Comparison of ENCODE assay signal across 8 cellular contexts in the genomic region with DNA sequence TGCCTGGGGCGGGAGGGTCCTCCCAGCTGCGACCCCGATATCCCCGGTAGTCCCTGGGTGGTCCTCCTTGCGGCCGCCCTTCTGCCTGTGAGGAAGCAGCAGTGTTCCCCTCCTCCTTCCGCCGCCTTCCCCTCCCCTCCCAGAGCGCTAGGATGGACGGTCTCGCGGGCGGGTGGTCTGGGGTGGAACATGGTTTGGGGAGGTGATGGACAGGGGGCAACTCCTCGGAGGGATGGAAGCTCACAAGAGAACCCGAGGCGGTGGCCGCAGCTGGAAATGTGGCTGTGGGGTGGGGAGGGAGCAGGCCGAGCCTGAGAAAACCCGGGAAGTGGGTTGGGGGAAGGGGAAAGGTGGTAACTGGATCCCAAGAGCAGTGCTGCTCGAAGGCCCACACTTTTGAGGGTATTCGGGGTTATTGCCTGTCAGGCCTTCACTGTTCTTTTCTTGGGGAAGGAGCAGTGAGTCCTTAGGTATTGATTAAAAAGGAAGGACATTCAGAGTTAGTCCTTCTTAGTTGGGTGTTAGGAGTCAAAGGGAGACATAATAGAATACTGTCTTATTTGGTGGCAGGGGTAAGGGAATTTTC. TPM values are rescaled to one million over a fixed set of nuclear protein-coding genes. Genes with fewer than 3 reads are reported as not detected.
DNase-seq lines count a peak whose midpoint lies in the region; ATAC-seq, FAIRE-seq and TF ChIP-seq lines count a peak whose summit lies in the region.

No MANE protein-coding gene starts in this region.

- peaks cover 25% of the 10 kb centered on the region for H3K4me1 ChIP-seq in HepG2 (ENCODE audit: insufficient read depth, low read length)

- H3K9me3 ChIP-seq in HepG2 (ENCODE audit: low read length), result no peaks in the 10 kb centered on the region

- no peaks in the 10 kb centered on the region for H3K9me3 Mint-ChIP-seq in CD14-positive monocyte

- H4K20me1 ChIP-seq in HepG2 (ENCODE audit: insufficient read depth, low read length), result peaks cover 44% of the 10 kb centered on the region

- peaks cover 7 to 15% of the 10 kb centered on the region in 2 donors for H3K36me3 Mint-ChIP-seq in CD14-positive monocyte

- CTCF ChIA-PET in HepG2 (lab: Yijun Ruan, JAX; ENCODE audit: low intra/inter-chr PET ratio, low total read pairs), result no interaction called here

- BruUV-seq in HepG2 (replicated peaks; lab: Mats Ljungman, UMichigan), result TSS peak; percentile 58

- DNase-seq in CD14-positive monocyte (ENCODE audit: low spot score) (peak; percentile 50), HK-2 (ENCODE audit: unreplicated experiment) (peak; percentile 56), SW480 (ENCODE audit: low spot score) (peak; percentile 20), HepG2 (ENCODE audit: low spot score) (peak; percentile 25), NCI-H774 (lab: John Stamatoyannopoulos, UW) (no peak)
- DNase-seq in stimulated activated CD4-positive, alpha-beta T cell treated with anti-CD3 and anti-CD28 coated beads, Interleukin-4, amount 100 ng/mL, for 48 hours (ENCODE audit: low read depth in 2 of 2), result peak; percentile 14 to 38

- H3K4me1 Mint-ChIP-seq in CD14-positive monocyte, result peaks cover 30% of the 10 kb centered on the region

- FAIRE-seq in HepG2 (lab: Jason Lieb, UNC), result no peak

- ATAC-seq in GM19397 (IDR thresholded peaks at IDR 0.05; ENCODE audit: unreplicated experiment) (peak; percentile 30), HepG2 (peak; percentile 33)

- TF ChIP-seq CTCF in CD14-positive monocyte (IDR thresholded peaks at IDR 0.05), result no peak
- no peak for TF ChIP-seq CTCF in HepG2 (CRISPR knock-in tag; IDR thresholded peaks at IDR 0.05)

- peaks cover 2 to 5% of the 10 kb centered on the region in 2 experiments; a peak in 2 of 5 replicates for H3K36me3 ChIP-seq in HepG2 (replicated peaks in 1 of 2; ENCODE audit: control insufficient read depth in 1 of 2, insufficient read depth in 2 of 2, low read length in 2 of 2)

- no peak; a peak in 2 of 4 replicates for TF ChIP-seq POLR2A in HepG2 (IDR thresholded peaks at IDR 0.05; ENCODE audit: insufficient read depth in 1 of 2, low read depth in 2 of 2, low read length in 2 of 2)

- POLR2A ChIA-PET in HepG2 (lab: Yijun Ruan, JAX), result interaction anchor here (0.7 to 3.5 kb wide), 17 partner anchors 8 to 292 kb away, joined by 3 to 39 read pairs (median 3); a partner anchor contains a TSS

- TF ChIP-seq RAD21 in HepG2 (CRISPR knock-in tag; IDR thresholded peaks at IDR 0.05), result no peak

- peak overlapping the region; percentile 91 to 98 (median 96) for H3K27ac Mint-ChIP-seq in CD14-positive monocyte

- H2AFZ ChIP-seq in HepG2 (ENCODE audit: low read length), result no peak overlapping the region

- in situ Hi-C loops in HepG2 (cut with HindIII; ENCODE audit: extremely low pct_ligation_motif_present, low pct_unique_long_range_greater_than_20kb), result loop anchor here (10.0 kb wide), 1 partner anchor 276 kb away; a partner anchor contains a TSS

- intact Hi-C loops in CD14-positive monocyte (cut with micrococcal nuclease), result loop anchor here (5.0 to 10.0 kb wide), 4 partner anchors 61 to 356 kb away; a partner anchor contains a TSS
- intact Hi-C loops in HepG2 (cut with micrococcal nuclease; ENCODE audit: unreplicated experiment), result loop anchor here (1.0 to 5.0 kb wide), 3 partner anchors 11 to 821 kb away; a partner anchor contains a TSS

- H3K27me3 Mint-ChIP-seq in CD14-positive monocyte (ENCODE audit: low read depth in 3 of 3), result no peaks in the 10 kb centered on the region

- TF ChIP-seq EP300 in HepG2 (IDR thresholded peaks at IDR 0.05; ENCODE audit: low read depth in 2 of 2, low read length in 2 of 2) (no peak), HepG2 (CRISPR knock-in tag; IDR thresholded peaks at IDR 0.05; ENCODE audit: borderline replicate concordance) (no peak)

- H3K9ac ChIP-seq in HepG2 (ENCODE audit: insufficient read depth, low read depth, low read length), result peak overlapping the region; percentile 96

- H3K4me2 ChIP-seq in HepG2 (ENCODE audit: low read depth, low read length), result peak overlapping the region; percentile 90

- H3K79me2 ChIP-seq in HepG2 (ENCODE audit: insufficient read depth, low read length), result peaks cover 55% of the 10 kb centered on the region

- peak overlapping the region; percentile 74 to 95 (median 79) for H3K4me3 ChIP-seq in HepG2 (replicated peaks in 1 of 3; ENCODE audit: insufficient read depth in 1 of 3, low read depth in 2 of 3, low read length in 3 of 3)

- H3K4me3 Mint-ChIP-seq in CD14-positive monocyte, result peak overlapping the region; percentile 96 to 99

- 0% methylated on average over 9 of the region's 21 CpGs for WGBS in HepG2 (ENCODE audit: low lambda C conversion rate)

- H3K27ac ChIP-seq in cingulate gyrus (ENCODE audit: low read depth, low read length), result peak overlapping the region; percentile 85
- H3K27ac ChIP-seq in HepG2 (ENCODE audit: extremely low read length, insufficient read depth, low read length), result peak overlapping the region; percentile 96

- no peaks in the 10 kb centered on the region; a peak in 1 of 5 replicates for H3K27me3 ChIP-seq in HepG2 (ENCODE audit: control insufficient read depth in 1 of 2, insufficient read depth in 2 of 2, low read length in 2 of 2)

TF ChIP-seq in HepG2, 621 proteins besides CTCF, POLR2A, EP300 and RAD21 (continues in another document):
- TF ChIP-seq SALL2 (CRISPR knock-in tag; IDR thresholded peaks at IDR 0.05), result no peak
- no peak for TF ChIP-seq MEIS2 (CRISPR knock-in tag; IDR thresholded peaks at IDR 0.05)
- TF ChIP-seq NCOA5 (CRISPR knock-in tag; IDR thresholded peaks at IDR 0.05), result no peak
- TF ChIP-seq SP140L (CRISPR knock-in tag; IDR thresholded peaks at IDR 0.05; ENCODE audit: borderline replicate concordance), result no peak
- no peak for TF ChIP-seq ZNF510 (CRISPR knock-in tag; IDR thresholded peaks at IDR 0.05; ENCODE audit: low read depth)
- no peak for TF ChIP-seq ZBTB21 (CRISPR knock-in tag; IDR thresholded peaks at IDR 0.05)
- no peak for TF ChIP-seq ZNF556 (CRISPR knock-in tag; IDR thresholded peaks at IDR 0.05; ENCODE audit: borderline replicate concordance)

RNA-seq across cellular contexts. Expression of a gene that starts 0.6 kb away (rescaled TPM):
- 10 to 100 TPM; 50.0 to 66.8 TPM for polyA plus RNA-seq in CD14-positive monocyte
- 36.2 and 72.9 TPM in 2 replicates for total RNA-seq in HepG2 (2016; rRNA removed; fragmentation: Illumina TruSeq; extraction: Trizol)
- 15.9 and 16.7 TPM in 2 replicates for total RNA-seq in HepG2 (2016; cell fraction: cytosol; rRNA removed; fragmentation: Illumina TruSeq; extraction: Trizol; ENCODE audit: low read depth)
- 37.2 and 67.7 TPM in 2 replicates for total RNA-seq in HepG2 (2016; cell fraction: insoluble cytoplasmic fraction; rRNA removed; fragmentation: Illumina TruSeq; extraction: Trizol)
- total RNA-seq in HepG2 (2016; cell fraction: membrane; rRNA removed; fragmentation: Illumina TruSeq; extraction: Trizol), result 41.2 and 44.3 TPM in 2 replicates
- 23.8 and 34.5 TPM in 2 replicates for total RNA-seq in HepG2 (2016; cell fraction: nucleus; rRNA removed; fragmentation: Illumina TruSeq; extraction: Trizol)
- 58.7 and 81.0 TPM in 2 replicates for polyA plus RNA-seq in HepG2 (2011; rRNA removed)
- 36.8 and 43.7 TPM in 2 replicates for polyA plus RNA-seq in HepG2 (2011; cell fraction: cytosol; rRNA removed)
- 9.1 and 13.3 TPM in 2 replicates for polyA plus RNA-seq in HepG2 (2011; cell fraction: nucleus; rRNA removed)
- polyA plus RNA-seq in HepG2 (2012), result 71.5 and 102 TPM in 2 replicates
- 47.8 and 57.7 TPM in 2 replicates for polyA plus RNA-seq in HepG2 (2016; cell fraction: cytosol; fragmentation: Illumina TruSeq; extraction: Trizol; ENCODE audit: low read depth)
- polyA plus RNA-seq in HepG2 (2016; cell fraction: insoluble cytoplasmic fraction; fragmentation: Illumina TruSeq; extraction: Trizol; ENCODE audit: low read depth), result 134 and 143 TPM in 2 replicates
- polyA plus RNA-seq in HepG2 (2016; cell fraction: membrane; fragmentation: Illumina TruSeq; extraction: Trizol; ENCODE audit: low read depth), result 73.6 and 85.5 TPM in 2 replicates
- 70.9 and 90.4 TPM in 2 replicates for polyA plus RNA-seq in HepG2 (2016; cell fraction: nucleus; fragmentation: Illumina TruSeq; extraction: Trizol; ENCODE audit: insufficient read depth, low read depth)
- polyA minus RNA-seq in HepG2 (2011; rRNA and poly(A)+ RNA removed; ENCODE audit: low replicate concordance), result 16.0 and 22.7 TPM in 2 replicates
- 21.4 and 25.3 TPM in 2 replicates for polyA minus RNA-seq in HepG2 (2011; cell fraction: cytosol; rRNA and poly(A)+ RNA removed)
- polyA minus RNA-seq in HepG2 (2011; cell fraction: nucleus; rRNA and poly(A)+ RNA removed), result 15.2 and 17.0 TPM in 2 replicates

RNA-seq across cellular contexts. Expression of a gene that starts 59.9 kb away (rescaled TPM):
- 100 to 1,000 TPM; 140 to 152 TPM for polyA plus RNA-seq in CD14-positive monocyte
- 16.3 and 26.2 TPM in 2 replicates for total RNA-seq in HepG2 (2016; rRNA removed; fragmentation: Illumina TruSeq; extraction: Trizol)
- 2.3 and 3.0 TPM in 2 replicates for total RNA-seq in HepG2 (2016; cell fraction: cytosol; rRNA removed; fragmentation: Illumina TruSeq; extraction: Trizol; ENCODE audit: low read depth)
- total RNA-seq in HepG2 (2016; cell fraction: insoluble cytoplasmic fraction; rRNA removed; fragmentation: Illumina TruSeq; extraction: Trizol), result 16.9 and 24.5 TPM in 2 replicates
- 7.0 and 8.1 TPM in 2 replicates for total RNA-seq in HepG2 (2016; cell fraction: membrane; rRNA removed; fragmentation: Illumina TruSeq; extraction: Trizol)
- total RNA-seq in HepG2 (2016; cell fraction: nucleus; rRNA removed; fragmentation: Illumina TruSeq; extraction: Trizol), result 4.2 and 6.0 TPM in 2 replicates
- polyA plus RNA-seq in HepG2 (2011; rRNA removed), result 20.1 and 28.1 TPM in 2 replicates
- 12.9 and 16.5 TPM in 2 replicates for polyA plus RNA-seq in HepG2 (2011; cell fraction: cytosol; rRNA removed)
- polyA plus RNA-seq in HepG2 (2011; cell fraction: nucleus; rRNA removed), result 3.0 and 7.6 TPM in 2 replicates
- 16.0 and 17.5 TPM in 2 replicates for polyA plus RNA-seq in HepG2 (2012)
- polyA plus RNA-seq in HepG2 (2016; cell fraction: cytosol; fragmentation: Illumina TruSeq; extraction: Trizol; ENCODE audit: low read depth), result 3.3 and 4.9 TPM in 2 replicates
- polyA plus RNA-seq in HepG2 (2016; cell fraction: insoluble cytoplasmic fraction; fragmentation: Illumina TruSeq; extraction: Trizol; ENCODE audit: low read depth), result 22.5 and 24.5 TPM in 2 replicates
- polyA plus RNA-seq in HepG2 (2016; cell fraction: membrane; fragmentation: Illumina TruSeq; extraction: Trizol; ENCODE audit: low read depth), result 7.2 and 7.6 TPM in 2 replicates
- polyA plus RNA-seq in HepG2 (2016; cell fraction: nucleus; fragmentation: Illumina TruSeq; extraction: Trizol; ENCODE audit: insufficient read depth, low read depth), result 12.5 and 14.8 TPM in 2 replicates
- polyA minus RNA-seq in HepG2 (2011; rRNA and poly(A)+ RNA removed; ENCODE audit: low replicate concordance), result 5.9 and 20.5 TPM in 2 replicates
- 18.6 and 21.3 TPM in 2 replicates for polyA minus RNA-seq in HepG2 (2011; cell fraction: cytosol; rRNA and poly(A)+ RNA removed)
- polyA minus RNA-seq in HepG2 (2011; cell fraction: nucleus; rRNA and poly(A)+ RNA removed), result 4.4 and 6.1 TPM in 2 replicates
